7 cellular contexts compared by ENCODE assay signal in genomic region chr5:70925211-70925562, GRCh38. TPM values are rescaled to one million over a fixed set of nuclear protein-coding genes. Genes with fewer than 3 reads are reported as not detected.
DNase-seq lines count a peak whose midpoint lies in the region; ATAC-seq, FAIRE-seq and TF ChIP-seq lines count a peak whose summit lies in the region.
"Not testable (repeated sequence)": the region's sequence is repeated elsewhere in the genome, so short reads cannot be mapped to it uniquely, and the experiment has no call there.

No MANE protein-coding gene starts in this region.

- RAD21 ChIA-PET in GM12878 (lab: Charles Lee; ENCODE audit: unreplicated experiment) = not testable (repeated sequence)

- H2AFZ ChIP-seq in OCI-LY7 (ENCODE audit: low read length); GM12878 (ENCODE audit: control insufficient read depth, low read depth, low read length): not testable (repeated sequence)

- CTCF ChIA-PET in OCI-LY7 (lab: Charles Lee; ENCODE audit: unreplicated experiment); GM12878 (lab: Yijun Ruan, JAX): not testable (repeated sequence)

- not testable (repeated sequence) for H3K36me3 ChIP-seq in OCI-LY7 (ENCODE audit: insufficient read depth, low read length); GM12878 (ENCODE audit: control insufficient read depth in 2 of 2, insufficient read depth in 2 of 2, low read length in 1 of 2)

- not testable (repeated sequence) for H3K27me3 ChIP-seq in GM12878 (replicated peaks in 1 of 2; ENCODE audit: control insufficient read depth in 2 of 2, insufficient read depth in 2 of 2, low read length in 1 of 2)

- peak; percentile 48 for ATAC-seq in GM19395 (IDR thresholded peaks at IDR 0.05; ENCODE audit: unreplicated experiment)
- peak; percentile 29 for ATAC-seq in HG02763 (IDR thresholded peaks at IDR 0.05; ENCODE audit: unreplicated experiment)
- ATAC-seq in HG03175 (IDR thresholded peaks at IDR 0.05; ENCODE audit: unreplicated experiment) = peak; percentile 34
- peak; percentile 73 for ATAC-seq in GM12878
- ATAC-seq in left cardiac atrium = peak; percentile 52 to 56
- peak; percentile 37 for ATAC-seq in omental fat pad (ENCODE audit: low FRiP score)

- H3K9me3 ChIP-seq in OCI-LY7 (ENCODE audit: low read length); GM12878 (replicated peaks; ENCODE audit: control insufficient read depth, insufficient read depth, low read length): not testable (repeated sequence)

- POLR2A ChIA-PET in OCI-LY7 (lab: Charles Lee); GM12878 (lab: Charles Lee): not testable (repeated sequence)

- SMC1A ChIA-PET in GM12878 (lab: Charles Lee; ENCODE audit: uncharacterized antibody, unreplicated experiment) = not testable (repeated sequence)

- H4K20me1 ChIP-seq in OCI-LY7 (ENCODE audit: insufficient read depth, low read length); GM12878 (ENCODE audit: control insufficient read depth, insufficient read depth): not testable (repeated sequence)

- intact Hi-C loops in OCI-LY7 (cut with micrococcal nuclease; ENCODE audit: unreplicated experiment); GM12878 (cut with micrococcal nuclease; ENCODE audit: unreplicated experiment); left cardiac atrium (cut with DNase I): not testable (repeated sequence)

- not testable (repeated sequence) for H3K4me2 ChIP-seq in OCI-LY7 (ENCODE audit: low read length); GM12878 (ENCODE audit: control insufficient read depth, insufficient read depth)

- TSS peak; percentile 78 for BruUV-seq in OCI-LY7 (replicated peaks; lab: Mats Ljungman, UMichigan)
- BruUV-seq in GM12878 (replicated peaks; lab: Mats Ljungman, UMichigan) = not testable (repeated sequence)

- no CpG with 5 or more reads among the region's 16 CpGs for WGBS in GM12878 (ENCODE audit: insufficient coverage, insufficient replicate concordance, low lambda C conversion rate, missing lambda C conversion rate)

- H3K79me2 ChIP-seq in OCI-LY7 (ENCODE audit: insufficient read depth, low read depth, low read length); GM12878 (ENCODE audit: control insufficient read depth, insufficient read depth, low read length): not testable (repeated sequence)

- not testable (repeated sequence) for TF ChIP-seq EP300 in GM12878 (IDR thresholded peaks at IDR 0.05; ENCODE audit: borderline replicate concordance in 1 of 2, control insufficient read depth in 1 of 2, low read depth in 2 of 2, low read length in 2 of 2)

- not testable (repeated sequence) for H3K4me3 ChIP-seq in OCI-LY7 (ENCODE audit: low read depth, low read length, poor library complexity, severe bottlenecking); GM12878

- TF ChIP-seq RAD21 in GM12878 (IDR thresholded peaks at IDR 0.05; ENCODE audit: insufficient read depth, low read depth, low read length) = not testable (repeated sequence)

- not testable (repeated sequence) for DNase-seq in OCI-LY7 (ENCODE audit: low spot score); GM12878 (ENCODE audit: low read depth, low spot score); left cardiac atrium; omental fat pad (ENCODE audit: low spot score)

- TF ChIP-seq POLR2A in GM12878 (IDR thresholded peaks at IDR 0.05; ENCODE audit: low read depth, low read length) = not testable (repeated sequence)

- H3K4me1 ChIP-seq in OCI-LY7 (ENCODE audit: insufficient read depth, low read length, poor library complexity, severe bottlenecking); GM12878 (ENCODE audit: control insufficient read depth, insufficient read depth, low read length): not testable (repeated sequence)

- in situ Hi-C loops in GM12878 (cut with MboI) = not testable (repeated sequence)

- H3K9me2 ChIP-seq in OCI-LY7 (ENCODE audit: insufficient read depth, low read length) = not testable (repeated sequence)

- H3K9ac ChIP-seq in GM12878 (ENCODE audit: control insufficient read depth, insufficient read depth, low read length) = not testable (repeated sequence)

- not testable (repeated sequence) for FAIRE-seq in GM12878 (lab: Jason Lieb, UNC)

- not testable (repeated sequence) for H3K27ac ChIP-seq in OCI-LY7 (ENCODE audit: low read depth, low read length, poor library complexity, severe bottlenecking); GM12878 (ENCODE audit: control insufficient read depth, insufficient read depth)

- not testable (repeated sequence) for TF ChIP-seq CTCF in OCI-LY7 (conservative IDR thresholded peaks at IDR 0.05; ENCODE audit: low read length); GM12878 (IDR thresholded peaks at IDR 0.05 in 2 of 3, conservative IDR thresholded peaks at IDR 0.05 in 1 of 3; ENCODE audit: control insufficient read depth in 2 of 3, extremely low read depth in 1 of 3, insufficient read depth in 1 of 3, low read depth in 3 of 3, low read length in 3 of 3); omental fat pad (IDR thresholded peaks at IDR 0.05)

RNA-seq across cellular contexts. Expression of gene SMN1, which starts 0.3 kb away (rescaled TPM):
- 45.4 and 54.1 TPM in 2 replicates for total RNA-seq in OCI-LY7 (2014; rRNA removed; shearing (Covaris generic))
- total RNA-seq in OCI-LY7 (2022) (54.2 and 62.7 TPM in 2 replicates), GM12878 (2014; rRNA removed) (54.2 and 77.2 TPM in 2 replicates), GM12878 (2014; rRNA removed; fragmentation: Illumina TruSeq; extraction: Trizol) (54.0 and 57.4 TPM in 2 replicates), GM12878 (2021) (56.8 and 61.0 TPM in 2 replicates), left cardiac atrium (10 to 100 TPM; 17.3 to 20.0 TPM), omental fat pad (10 to 100 TPM; 22.5 to 46.5 (median 34.4) TPM)
- total RNA-seq in GM12878 (2013; cell fraction: nucleolus; rRNA removed) = 120 and 126 TPM in 2 replicates
- polyA plus RNA-seq in GM12878 (2011; ENCODE audit: low read depth) = 16.1 TPM
- polyA plus RNA-seq in GM12878 (2011; rRNA removed) (68.1 and 82.5 TPM in 2 replicates), GM12878 (2014; fragmentation: Illumina TruSeq; extraction: Trizol) (59.3 and 65.1 TPM in 2 replicates), GM12878 (2014; fragmentation: Nextera tagmentation; extraction: Ambion mirVana) (10 to 100 TPM; 35.8 to 49.2 TPM), GM12878 (2014; rRNA removed) (55.5 and 72.3 TPM in 2 replicates), GM12878 (2016; fragmentation: Nextera tagmentation; extraction: Ambion mirVana) (10 to 100 TPM; 90.6 to 93.7 TPM)
- 25.7 and 28.7 TPM in 2 replicates for polyA plus RNA-seq in GM12878 (2011; cell fraction: cytosol; rRNA removed)
- polyA plus RNA-seq in GM12878 (2011; cell fraction: nucleus; rRNA removed) = 34.4 and 41.9 TPM in 2 replicates
- polyA plus RNA-seq in GM12878 (2012) = 31.4 and 39.1 TPM in 2 replicates
- polyA minus RNA-seq in GM12878 (2011; rRNA and poly(A)+ RNA removed) = 19.4 and 21.4 TPM in 2 replicates
- 9.9 and 11.9 TPM in 2 replicates for polyA minus RNA-seq in GM12878 (2011; cell fraction: cytosol; rRNA and poly(A)+ RNA removed)
- polyA minus RNA-seq in GM12878 (2011; cell fraction: nucleus; rRNA and poly(A)+ RNA removed) = 22.5 and 40.4 TPM in 2 replicates

RNA-seq across cellular contexts. Expression of gene SERF1A, which starts 24.7 kb away (rescaled TPM):
- 4.8 and 7.1 TPM in 2 replicates for total RNA-seq in OCI-LY7 (2014; rRNA removed; shearing (Covaris generic))
- 6.2 and 7.8 TPM in 2 replicates for total RNA-seq in OCI-LY7 (2022)
- 47.1 and 55.3 TPM in 2 replicates for total RNA-seq in GM12878 (2013; cell fraction: nucleolus; rRNA removed)
- 4.3 and 14.7 TPM in 2 replicates for total RNA-seq in GM12878 (2014; rRNA removed)
- total RNA-seq in GM12878 (2014; rRNA removed; fragmentation: Illumina TruSeq; extraction: Trizol) = 7.8 and 13.3 TPM in 2 replicates
- 3.0 and 7.9 TPM in 2 replicates for total RNA-seq in GM12878 (2021)
- 11.4 TPM for polyA plus RNA-seq in GM12878 (2011; ENCODE audit: low read depth)
- polyA plus RNA-seq in GM12878 (2011; rRNA removed) = 11.5 and 19.8 TPM in 2 replicates
- 3.9 and 4.5 TPM in 2 replicates for polyA plus RNA-seq in GM12878 (2011; cell fraction: cytosol; rRNA removed)
- 1.9 and 3.3 TPM in 2 replicates for polyA plus RNA-seq in GM12878 (2011; cell fraction: nucleus; rRNA removed)
- polyA plus RNA-seq in GM12878 (2012) = 7.0 and 10.1 TPM in 2 replicates
- polyA plus RNA-seq in GM12878 (2014; fragmentation: Illumina TruSeq; extraction: Trizol) = 4.0 TPM in 1 of 2 replicates, not detected in the other
- polyA plus RNA-seq in GM12878 (2014; fragmentation: Nextera tagmentation; extraction: Ambion mirVana) = 10 to 100 TPM; 16.4 to 19.2 TPM
- polyA plus RNA-seq in GM12878 (2014; rRNA removed) = 2.0 and 2.8 TPM in 2 replicates
- 1 to 10 TPM; 4.2 to 7.5 TPM for polyA plus RNA-seq in GM12878 (2016; fragmentation: Nextera tagmentation; extraction: Ambion mirVana)
- polyA minus RNA-seq in GM12878 (2011; rRNA and poly(A)+ RNA removed) = 1.7 and 2.7 TPM in 2 replicates
- polyA minus RNA-seq in GM12878 (2011; cell fraction: cytosol; rRNA and poly(A)+ RNA removed) = 3.1 and 6.8 TPM in 2 replicates
- polyA minus RNA-seq in GM12878 (2011; cell fraction: nucleus; rRNA and poly(A)+ RNA removed) = 4.5 and 12.8 TPM in 2 replicates
- 1 to 10 TPM; 3.6 to 4.1 TPM for total RNA-seq in left cardiac atrium
- 10 to 100 TPM in 1 of 4 donors, 1 to 10 TPM in 3; 2.9 to 29.0 (median 6.8) TPM for total RNA-seq in omental fat pad
